ENCODE assay signal across 8 cellular contexts in genomic region chr11:22193348-22194051, GRCh38. TPM values are rescaled to one million over a fixed set of nuclear protein-coding genes. Genes with fewer than 3 reads are reported as not detected.
DNase-seq lines count a peak whose midpoint lies in the region; ATAC-seq, FAIRE-seq and TF ChIP-seq lines count a peak whose summit lies in the region.

No MANE protein-coding gene starts in this region.

- TF ChIP-seq RAD21 in HepG2 (CRISPR knock-in tag; IDR thresholded peaks at IDR 0.05) = no peak

- peak; percentile 39 for DNase-seq in DMS79 (lab: John Stamatoyannopoulos, UW)
- DNase-seq in GM20000 (ENCODE audit: low spot score) = peak; percentile 31
- DNase-seq in MM.1S = peak; percentile 28
- DNase-seq in bronchial epithelial cell (ENCODE audit: low read depth) = no peak
- no peak for DNase-seq in HepG2 (ENCODE audit: low spot score)
- peak; percentile 26 for DNase-seq in stomach
- no peak for DNase-seq in T-helper 2 cell
- no peak for DNase-seq in T1000 (lab: John Stamatoyannopoulos, UW)

- H3K4me1 ChIP-seq in MM.1S (ENCODE audit: low read length) (peaks cover 24% of the 10 kb centered on the region), HepG2 (ENCODE audit: insufficient read depth, low read length) (no peaks in the 10 kb centered on the region), stomach (peaks cover 4 to 41% (median 31%) of the 10 kb centered on the region in 4 donors)

- WGBS in HepG2 (ENCODE audit: low lambda C conversion rate) = 66% methylated on average over 20 of the region's 39 CpGs
- WGBS in stomach, 5 donors = 1 to 6% (median 2%) methylated on average over 12 to 39 of the region's 39 CpGs

- no peaks in the 10 kb centered on the region for H3K36me3 ChIP-seq in MM.1S (replicated peaks; ENCODE audit: insufficient read depth, low read length)
- no peaks in the 10 kb centered on the region for H3K36me3 ChIP-seq in bronchial epithelial cell (ENCODE audit: control insufficient read depth, insufficient read depth, low read length)
- no peaks in the 10 kb centered on the region for H3K36me3 ChIP-seq in HepG2 (replicated peaks in 1 of 2; ENCODE audit: control insufficient read depth in 1 of 2, insufficient read depth in 2 of 2, low read length in 2 of 2)
- no peaks in the 10 kb centered on the region for H3K36me3 ChIP-seq in stomach

- TF ChIP-seq POLR2A in HepG2 (IDR thresholded peaks at IDR 0.05; ENCODE audit: insufficient read depth in 1 of 2, low read depth in 2 of 2, low read length in 2 of 2) = no peak
- no peak for TF ChIP-seq POLR2A in stomach (IDR thresholded peaks at IDR 0.05)

- H3K4me2 ChIP-seq in MM.1S (ENCODE audit: low read depth, low read length) = peak overlapping the region; percentile 85
- peak overlapping the region; percentile 78 for H3K4me2 ChIP-seq in HepG2 (ENCODE audit: low read depth, low read length)

- no TSS peak for BruUV-seq in HepG2 (replicated peaks; lab: Mats Ljungman, UMichigan)

- H3K79me2 ChIP-seq in MM.1S (ENCODE audit: low read length) (peaks cover 21% of the 10 kb centered on the region), HepG2 (ENCODE audit: insufficient read depth, low read length) (no peaks in the 10 kb centered on the region)

- H3K4me3 ChIP-seq in MM.1S (ENCODE audit: low read length) (peak overlapping the region; percentile 83), bronchial epithelial cell (ENCODE audit: low read depth, low read length) (peak overlapping the region; percentile 30), HepG2 (replicated peaks in 1 of 3; ENCODE audit: insufficient read depth in 1 of 3, low read depth in 2 of 3, low read length in 3 of 3) (peak overlapping the region in 2 of 3 experiments; percentile 60 to 70; a peak in 3 of 6 replicates), stomach (peak overlapping the region; percentile 64 to 94 (median 76))

- CTCF ChIA-PET in HepG2 (lab: Yijun Ruan, JAX; ENCODE audit: low intra/inter-chr PET ratio, low total read pairs) = no interaction called here

- no peaks in the 10 kb centered on the region for H4K20me1 ChIP-seq in MM.1S (ENCODE audit: insufficient read depth, low read length)
- H4K20me1 ChIP-seq in HepG2 (ENCODE audit: insufficient read depth, low read length) = no peaks in the 10 kb centered on the region

- no peaks in the 10 kb centered on the region for H3K9me2 ChIP-seq in MM.1S (replicated peaks; ENCODE audit: insufficient read depth, low read length)

- TF ChIP-seq EP300 in HepG2 (IDR thresholded peaks at IDR 0.05; ENCODE audit: low read depth in 2 of 2, low read length in 2 of 2) (no peak), HepG2 (CRISPR knock-in tag; IDR thresholded peaks at IDR 0.05; ENCODE audit: borderline replicate concordance) (no peak), stomach (IDR thresholded peaks at IDR 0.05) (no peak)

- no peak for FAIRE-seq in bronchial epithelial cell (lab: Jason Lieb, UNC)
- FAIRE-seq in HepG2 (lab: Jason Lieb, UNC) = no peak

- H3K9me3 ChIP-seq in MM.1S (replicated peaks; ENCODE audit: insufficient read depth, low read length) (no peaks in the 10 kb centered on the region), HepG2 (ENCODE audit: low read length) (no peaks in the 10 kb centered on the region), stomach (no peaks in the 10 kb centered on the region)

- TF ChIP-seq CTCF in GM20000 (IDR thresholded peaks at IDR 0.05; ENCODE audit: extremely low read depth, missing control alignments) = no peak
- no peak for TF ChIP-seq CTCF in MM.1S (IDR thresholded peaks at IDR 0.05; ENCODE audit: low read length)
- no peak for TF ChIP-seq CTCF in bronchial epithelial cell (IDR thresholded peaks at IDR 0.05; ENCODE audit: insufficient read depth, low read length, severe bottlenecking)
- no peak for TF ChIP-seq CTCF in HepG2 (CRISPR knock-in tag; IDR thresholded peaks at IDR 0.05)
- TF ChIP-seq CTCF in stomach (IDR thresholded peaks at IDR 0.05) = no peak

- peak; percentile 25 for ATAC-seq in HepG2

- no peaks in the 10 kb centered on the region for H3F3A ChIP-seq in MM.1S (ENCODE audit: insufficient read depth, low read length)

- H2AFZ ChIP-seq in MM.1S (ENCODE audit: low read length) (peak overlapping the region; percentile 100), HepG2 (ENCODE audit: low read length) (no peak overlapping the region)

- in situ Hi-C loops in HepG2 (cut with HindIII; ENCODE audit: extremely low pct_ligation_motif_present, low pct_unique_long_range_greater_than_20kb) = no loop called here

- intact Hi-C loops in HepG2 (cut with micrococcal nuclease; ENCODE audit: unreplicated experiment) = no loop called here
- intact Hi-C loops in stomach (cut with DNase I; ENCODE audit: low total_unique reads) = no loop called here

- POLR2A ChIA-PET in HepG2 (lab: Yijun Ruan, JAX) = no interaction called here

- H3K9ac ChIP-seq in MM.1S (ENCODE audit: low read length) (peak overlapping the region; percentile 57), HepG2 (ENCODE audit: insufficient read depth, low read depth, low read length) (no peak overlapping the region)

- H3K27me3 ChIP-seq in MM.1S (replicated peaks; ENCODE audit: insufficient read depth, low read length) (no peaks in the 10 kb centered on the region), bronchial epithelial cell (ENCODE audit: control insufficient read depth, insufficient read depth, low read length) (peaks cover 15% of the 10 kb centered on the region), HepG2 (ENCODE audit: control insufficient read depth in 1 of 2, insufficient read depth in 2 of 2, low read length in 2 of 2) (peaks cover 0 to 7% of the 10 kb centered on the region in 2 experiments; a peak in 2 of 5 replicates), stomach (peaks cover 0 to 17% (median 0%) of the 10 kb centered on the region in 3 donors)

- H3K27ac ChIP-seq in MM.1S (ENCODE audit: low read length) = no peak overlapping the region; the same call in 1 of the 2 replicates
- no peak overlapping the region for H3K27ac ChIP-seq in HepG2 (ENCODE audit: extremely low read length, insufficient read depth, low read length)
- H3K27ac ChIP-seq in stomach = peak overlapping the region; percentile 40 to 86 (median 71)

TF ChIP-seq in HepG2, 621 proteins besides CTCF, POLR2A, EP300 and RAD21:
- peak; percentile 24 for TF ChIP-seq HNRNPLL (IDR thresholded peaks at IDR 0.05; ENCODE audit: low read depth, low read length, poor library complexity, severe bottlenecking)
- no peak for TF ChIP-seq PAX8 (CRISPR knock-in tag; IDR thresholded peaks at IDR 0.05; ENCODE audit: borderline replicate concordance)

RNA-seq across cellular contexts. Expression of gene ANO5, which starts 0.6 kb away (rescaled TPM):
- total RNA-seq in bronchial epithelial cell (0.13 and 0.26 TPM in 2 replicates), HepG2 (2016; rRNA removed; fragmentation: Illumina TruSeq; extraction: Trizol) (0.02 TPM in 1 of 2 replicates, not detected in the other), stomach (10 to 100 TPM in 2 of 5 donors, 1 to 10 TPM in 3; 1.7 to 14.1 (median 6.8) TPM)
- under 0.01 and 0.09 TPM in 2 replicates for total RNA-seq in HepG2 (2016; cell fraction: cytosol; rRNA removed; fragmentation: Illumina TruSeq; extraction: Trizol; ENCODE audit: low read depth)
- total RNA-seq in HepG2 (2016; cell fraction: insoluble cytoplasmic fraction; rRNA removed; fragmentation: Illumina TruSeq; extraction: Trizol) = not detected in 2 replicates
- total RNA-seq in HepG2 (2016; cell fraction: membrane; rRNA removed; fragmentation: Illumina TruSeq; extraction: Trizol) = 0.03 TPM in 1 of 2 replicates, not detected in the other
- total RNA-seq in HepG2 (2016; cell fraction: nucleus; rRNA removed; fragmentation: Illumina TruSeq; extraction: Trizol) = not detected in 2 replicates
- polyA plus RNA-seq in HepG2 (2011; rRNA removed) (0.03 and 0.08 TPM in 2 replicates), stomach (1 to 10 TPM in 1 of 3 donors, under 1 TPM in 2; 0.62 to 1.3 (median 0.92) TPM)
- 0.03 and 0.09 TPM in 2 replicates for polyA plus RNA-seq in HepG2 (2011; cell fraction: cytosol; rRNA removed)
- polyA plus RNA-seq in HepG2 (2011; cell fraction: nucleus; rRNA removed) = 0.03 and 0.24 TPM in 2 replicates
- 0.03 and 0.13 TPM in 2 replicates for polyA plus RNA-seq in HepG2 (2012)
- not detected in 2 replicates for polyA plus RNA-seq in HepG2 (2016; cell fraction: cytosol; fragmentation: Illumina TruSeq; extraction: Trizol; ENCODE audit: low read depth)
- polyA plus RNA-seq in HepG2 (2016; cell fraction: insoluble cytoplasmic fraction; fragmentation: Illumina TruSeq; extraction: Trizol; ENCODE audit: low read depth) = not detected in 2 replicates
- polyA plus RNA-seq in HepG2 (2016; cell fraction: membrane; fragmentation: Illumina TruSeq; extraction: Trizol; ENCODE audit: low read depth) = not detected in 2 replicates
- polyA plus RNA-seq in HepG2 (2016; cell fraction: nucleus; fragmentation: Illumina TruSeq; extraction: Trizol; ENCODE audit: insufficient read depth, low read depth) = 0.08 TPM in 1 of 2 replicates, not detected in the other
- polyA minus RNA-seq in HepG2 (2011; rRNA and poly(A)+ RNA removed; ENCODE audit: low replicate concordance) = not detected in 2 replicates
- not detected in 2 replicates for polyA minus RNA-seq in HepG2 (2011; cell fraction: cytosol; rRNA and poly(A)+ RNA removed)
- polyA minus RNA-seq in HepG2 (2011; cell fraction: nucleus; rRNA and poly(A)+ RNA removed) = 0.26 and 0.37 TPM in 2 replicates

Comparison
In these comparisons a context has a peak if more than half of its experiments do, and no peak if none do; other contexts are left out.
1. DNase-seq: peak in DMS79 (single experiment), GM20000 (single experiment), MM.1S (single experiment) and stomach (single experiment); none in bronchial epithelial cell (single experiment), HepG2 (single experiment), T-helper 2 cell (0 of 5) and T1000 (single experiment).
2. H3K27ac ChIP-seq: peak in stomach (5 of 5); none in MM.1S (single experiment) and HepG2 (single experiment).
3. H3K4me3 ChIP-seq: peak in every context shown above with its lines; median percentile 83 in MM.1S; 76 in stomach; 65 in HepG2; 30 in bronchial epithelial cell.